9 cellular contexts compared by ENCODE assay signal in genomic region chr2:226115102-226115831, GRCh38.
DNase-seq lines count a peak whose midpoint lies in the region; ATAC-seq and TF ChIP-seq lines count a peak whose summit lies in the region.
"Had no signal": no experiment of that assay in that cellular context is flagged by ENCODE, and none has a peak within 500 bp of the region (broad histone marks: within the 10 kb centered on the region; RNA-seq: fewer than 3 reads in every experiment).

No MANE protein-coding gene starts in this region.

- DNase-seq in Right ventricle myocardium inferior (ENCODE audit: missing footprints), result no peak
- DNase-seq in left ventricle myocardium inferior, result no peak
- DNase-seq in SIG-M5 treated with dmso at 0.1 percent for 504 hours (lab: John Stamatoyannopoulos, UW; ENCODE audit: unreplicated experiment), result peak; percentile 82
- DNase-seq in foreskin melanocyte, result peak; percentile 62
- no peak for DNase-seq in uterus
- DNase-seq in DMS153 treated with DMSO at 0.1 percent for 48 hours (lab: John Stamatoyannopoulos, UW; ENCODE audit: unreplicated experiment), result no peak
- no peak for DNase-seq in DMS79 treated with DMSO at 0.1 percent for 48 hours (lab: John Stamatoyannopoulos, UW)
- DNase-seq in glutamatergic neuron, result no peak
- DNase-seq: CD8-positive, alpha-beta T cell had no signal

- H3K4me1 Mint-ChIP-seq in glutamatergic neuron (ENCODE audit: low read depth, unreplicated experiment), result no peaks in the 10 kb centered on the region

- peaks cover 11% of the 10 kb centered on the region for H3K4me1 ChIP-seq in left ventricle myocardium inferior
- H3K4me1 ChIP-seq in uterus, result no peaks in the 10 kb centered on the region

- no peaks in the 10 kb centered on the region for H3K9me3 ChIP-seq in left ventricle myocardium inferior (replicated peaks)
- H3K9me3 ChIP-seq in uterus, result no peaks in the 10 kb centered on the region

- H3K27me3 ChIP-seq in left ventricle myocardium inferior (ENCODE audit: low read depth) (no peaks in the 10 kb centered on the region), uterus (no peaks in the 10 kb centered on the region)

- no peaks in the 10 kb centered on the region for H3K36me3 Mint-ChIP-seq in glutamatergic neuron (ENCODE audit: unreplicated experiment)
- H3K36me3 Mint-ChIP-seq: CD8-positive, alpha-beta T cell had no signal

- no peak overlapping the region for H3K4me3 ChIP-seq in left ventricle myocardium inferior
- H3K4me3 ChIP-seq in uterus, result no peak overlapping the region

- H3K27ac ChIP-seq in left ventricle myocardium inferior (replicated peaks), result no peak overlapping the region
- H3K27ac ChIP-seq in uterus, result peak overlapping the region; percentile 31 to 48

- no peak overlapping the region for H3K4me3 Mint-ChIP-seq in glutamatergic neuron (ENCODE audit: unreplicated experiment)
- H3K4me3 Mint-ChIP-seq: CD8-positive, alpha-beta T cell had no signal

- intact Hi-C loops in Right ventricle myocardium inferior (cut with DNase I) (no loop called here), left ventricle myocardium inferior (cut with micrococcal nuclease) (no loop called here), uterus (cut with DNase I; ENCODE audit: low total_unique reads) (loop anchor here (5.0 kb wide), 1 partner anchor 682 kb away; the partner anchor contains the start of gene IRS1)

- no peak for TF ChIP-seq POLR2A in uterus (IDR thresholded peaks at IDR 0.05)

- peak; percentile 20 for ATAC-seq in Right ventricle myocardium inferior
- ATAC-seq: CD8-positive, alpha-beta T cell had no signal

- no peaks in the 10 kb centered on the region for H3K27me3 Mint-ChIP-seq in glutamatergic neuron (ENCODE audit: unreplicated experiment)

- H3K36me3 ChIP-seq in left ventricle myocardium inferior, result no peaks in the 10 kb centered on the region
- no peaks in the 10 kb centered on the region for H3K36me3 ChIP-seq in uterus

- TF ChIP-seq CTCF in left ventricle myocardium inferior (IDR thresholded peaks at IDR 0.05; ENCODE audit: borderline replicate concordance) (no peak), uterus (IDR thresholded peaks at IDR 0.05) (no peak), glutamatergic neuron (IDR thresholded peaks at IDR 0.05; ENCODE audit: partially characterized antibody, unreplicated experiment) (no peak)

- no peaks in the 10 kb centered on the region for H3K9me3 Mint-ChIP-seq in glutamatergic neuron (ENCODE audit: unreplicated experiment)
- H3K9me3 Mint-ChIP-seq: CD8-positive, alpha-beta T cell had no signal

- no peak overlapping the region for H3K27ac Mint-ChIP-seq in glutamatergic neuron (ENCODE audit: unreplicated experiment)
- H3K27ac Mint-ChIP-seq: CD8-positive, alpha-beta T cell had no signal

Comparison
In these comparisons a context has a peak if more than half of its experiments do, and no peak if none do; other contexts are left out.
1. DNase-seq: peak in SIG-M5 treated with dmso at 0.1 percent for 504 hours (single experiment) and foreskin melanocyte (single experiment); none in Right ventricle myocardium inferior (single experiment), left ventricle myocardium inferior (single experiment), uterus (0 of 2), DMS153 treated with DMSO at 0.1 percent for 48 hours (single experiment), DMS79 treated with DMSO at 0.1 percent for 48 hours (single experiment) and glutamatergic neuron (single experiment).